Comparison of ENCODE assay signal across 8 cellular contexts in the genomic region with DNA sequence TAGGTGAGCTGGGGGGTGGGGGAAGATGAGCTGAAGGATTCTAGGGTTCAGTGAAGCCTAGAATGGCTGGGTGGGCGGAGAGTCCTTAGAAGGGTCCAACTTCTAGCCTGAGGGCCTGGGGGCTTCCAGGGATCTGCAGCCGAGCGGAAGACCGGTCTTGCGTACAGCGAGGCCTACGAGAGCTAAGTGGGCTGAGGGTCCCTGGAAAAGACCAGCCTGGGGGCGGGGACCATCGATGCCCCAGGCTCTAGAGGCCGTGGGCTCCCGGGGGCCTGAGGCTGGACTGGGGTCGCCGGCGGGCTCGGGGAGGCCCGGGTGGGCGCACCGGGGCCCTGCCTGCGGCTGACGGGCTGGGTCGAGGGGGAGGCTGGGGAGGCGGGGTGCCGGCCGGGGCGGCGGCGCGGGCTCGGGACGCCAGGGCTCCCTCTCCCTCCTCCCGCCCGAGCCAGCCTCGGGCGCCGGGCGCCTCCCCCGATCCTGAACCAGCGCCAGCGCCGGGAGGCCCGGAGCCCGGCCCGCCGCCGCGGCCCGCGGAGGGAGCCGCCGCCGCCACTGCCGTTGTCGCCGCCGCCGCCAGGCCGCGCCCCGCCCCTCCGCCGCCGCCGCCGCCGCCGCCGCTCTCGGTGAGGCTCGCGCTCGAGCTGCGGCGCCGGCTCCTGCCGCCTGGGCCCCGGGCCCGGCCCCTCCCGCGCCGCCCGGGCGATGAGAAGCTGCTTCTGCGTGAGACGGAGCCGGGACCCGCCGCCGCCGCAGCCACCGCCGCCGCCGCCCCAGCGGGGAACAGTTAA. TPM values are rescaled to one million over a fixed set of nuclear protein-coding genes. Genes with fewer than 3 reads are reported as not detected.
DNase-seq lines count a peak whose midpoint lies in the region; ATAC-seq, FAIRE-seq and TF ChIP-seq lines count a peak whose summit lies in the region.

A gene with protein sequence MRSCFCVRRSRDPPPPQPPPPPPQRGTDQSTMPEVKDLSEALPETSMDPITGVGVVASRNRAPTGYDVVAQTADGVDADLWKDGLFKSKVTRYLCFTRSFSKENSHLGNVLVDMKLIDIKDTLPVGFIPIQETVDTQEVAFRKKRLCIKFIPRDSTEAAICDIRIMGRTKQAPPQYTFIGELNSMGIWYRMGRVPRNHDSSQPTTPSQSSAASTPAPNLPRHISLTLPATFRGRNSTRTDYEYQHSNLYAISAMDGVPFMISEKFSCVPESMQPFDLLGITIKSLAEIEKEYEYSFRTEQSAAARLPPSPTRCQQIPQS (plus strand): TSS at position 602 of the 788 bp plus-strand sequence. CDS start 101 bp downstream, at position 703.

- ATAC-seq in lower lobe of right lung (peak; percentile 60 to 68), HG03378 (IDR thresholded peaks at IDR 0.05; ENCODE audit: unreplicated experiment) (no peak)

- H3K9me3 ChIP-seq in lower lobe of right lung, result no peaks in the 10 kb centered on the region

- DNase-seq in BJ (ENCODE audit: low read depth), result no peak
- peak; percentile 20 for DNase-seq in HTR-8/SVneo (ENCODE audit: insufficient read length, low spot score)
- peak; percentile 50 for DNase-seq in activated CD4-positive, alpha-beta T cell treated with anti-CD3 and anti-CD28 coated beads for 48 hours
- DNase-seq in dorsolateral prefrontal cortex, result peak in 2 of 10 donors; percentile 39 to 70
- peak; percentile 70 for DNase-seq in lower lobe of right lung
- peak; percentile 5 to 30 (median 16) for DNase-seq in stimulated activated CD4-positive, alpha-beta T cell treated with anti-CD3 and anti-CD28 coated beads, TNF-alpha, amount 100 ng/mL, for 24 hours (ENCODE audit: low read depth in 3 of 3)
- DNase-seq in Ammon's horn (ENCODE audit: low spot score), result no peak

- H3K36me3 ChIP-seq in BJ (ENCODE audit: control insufficient read depth, insufficient read depth, low read length) (no peaks in the 10 kb centered on the region), lower lobe of right lung (no peaks in the 10 kb centered on the region)

- TF ChIP-seq CTCF in BJ (IDR thresholded peaks at IDR 0.05; ENCODE audit: insufficient read depth, low read depth, low read length) (no peak), dorsolateral prefrontal cortex (IDR thresholded peaks at IDR 0.05 in 54 of 56, conservative IDR thresholded peaks at IDR 0.05 in 2 of 56; ENCODE audit: low read depth in 1 of 56, partially characterized antibody in 56 of 56) (no peak), lower lobe of right lung (IDR thresholded peaks at IDR 0.05) (no peak)

- CTCF ChIA-PET in BJ (lab: Yijun Ruan, JAX), result interaction anchor here (0.8 to 2.3 kb wide), 4 partner anchors 13 to 231 kb away, joined by 4 to 10 read pairs (median 5); no protein-coding TSS in a partner anchor

- peak within 1 kb of the TSS; percentile 58 for H3K4me3 ChIP-seq in BJ (ENCODE audit: low read depth, low read length)
- peak within 1 kb of the TSS; percentile 39 to 87 (median 77) for H3K4me3 ChIP-seq in dorsolateral prefrontal cortex
- peak within 1 kb of the TSS; percentile 73 for H3K4me3 ChIP-seq in lower lobe of right lung

- POLR2A ChIA-PET in BJ (lab: Charles Lee), result interaction anchor here (0.6 kb wide), 1 partner anchor 446 kb away, joined by 3 read pairs; no protein-coding TSS in a partner anchor

- intact Hi-C loops in dorsolateral prefrontal cortex (cut with DNase I), result loop anchor here in 1 of 2 donors (5.0 kb wide), 1 partner anchor 71 kb away; no protein-coding TSS in a partner anchor
- intact Hi-C loops in lower lobe of right lung (cut with DNase I), result no loop called here

- FAIRE-seq in HTR-8/SVneo (lab: Jason Lieb, UNC), result no peak

- H3K27me3 ChIP-seq in BJ (ENCODE audit: control insufficient read depth, insufficient read depth, low read length) (no peaks in the 10 kb centered on the region), dorsolateral prefrontal cortex (no peaks in the 10 kb centered on the region), lower lobe of right lung (ENCODE audit: low read depth) (no peaks in the 10 kb centered on the region)

- peak within 1 kb of the TSS; percentile 76 to 99 (median 96) for H3K27ac ChIP-seq in dorsolateral prefrontal cortex
- H3K27ac ChIP-seq in lower lobe of right lung, result peak within 1 kb of the TSS; percentile 86

- peaks cover 31% of the 10 kb centered on the region for H3K4me1 ChIP-seq in lower lobe of right lung

RNA-seq across cellular contexts. Expression of the gene that starts here (rescaled TPM):
- polyA plus RNA-seq in BJ (2011; rRNA removed), result 2.1 and 2.7 TPM in 2 replicates
- polyA minus RNA-seq in BJ (2011; rRNA and poly(A)+ RNA removed), result 5.1 and 6.4 TPM in 2 replicates
- total RNA-seq in dorsolateral prefrontal cortex, result 100 to 1,000 TPM in 23 of 120 experiments, 10 to 100 TPM in 97; 43.4 to 233 (median 75.7) TPM
- total RNA-seq in lower lobe of right lung, result 47.8 TPM

Comparison
In these comparisons a context has a peak if more than half of its experiments do, and no peak if none do; other contexts are left out.
1. DNase-seq: peak in HTR-8/SVneo (single experiment), activated CD4-positive, alpha-beta T cell treated with anti-CD3 and anti-CD28 coated beads for 48 hours (single experiment), lower lobe of right lung (single experiment) and stimulated activated CD4-positive, alpha-beta T cell treated with anti-CD3 and anti-CD28 coated beads, TNF-alpha, amount 100 ng/mL, for 24 hours (3 of 3); none in BJ (single experiment) and Ammon's horn (single experiment).
2. Peak in every context shown above with its lines, with median percentiles within 50 percentile points of each other: H3K4me3 ChIP-seq.